1 cellular context compared by ENCODE assay signal in genomic region chr5:55934117-55934613, GRCh38.
A peak's percentile ranks its signal among the peaks of the same experiment; 100 is the strongest.
TF ChIP-seq lines count a peak whose summit lies in the region.

No MANE protein-coding gene starts in this region.

TF ChIP-seq in HepG2, 621 proteins besides CTCF, POLR2A, EP300 and RAD21 (continued from another document and continues in another):
- TF ChIP-seq, protein P1, sequence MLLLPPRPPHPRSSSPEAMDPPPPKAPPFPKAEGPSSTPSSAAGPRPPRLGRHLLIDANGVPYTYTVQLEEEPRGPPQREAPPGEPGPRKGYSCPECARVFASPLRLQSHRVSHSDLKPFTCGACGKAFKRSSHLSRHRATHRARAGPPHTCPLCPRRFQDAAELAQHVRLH (CRISPR knock-in tag; IDR thresholded peaks at IDR 0.05; ENCODE audit: borderline replicate concordance, low read depth): peak; percentile 65; the same call in 1 of the 2 replicates
- TF ChIP-seq GFI1 (CRISPR knock-in tag; IDR thresholded peaks at IDR 0.05; ENCODE audit: borderline replicate concordance): peak; percentile 95
- TF ChIP-seq, protein P2, sequence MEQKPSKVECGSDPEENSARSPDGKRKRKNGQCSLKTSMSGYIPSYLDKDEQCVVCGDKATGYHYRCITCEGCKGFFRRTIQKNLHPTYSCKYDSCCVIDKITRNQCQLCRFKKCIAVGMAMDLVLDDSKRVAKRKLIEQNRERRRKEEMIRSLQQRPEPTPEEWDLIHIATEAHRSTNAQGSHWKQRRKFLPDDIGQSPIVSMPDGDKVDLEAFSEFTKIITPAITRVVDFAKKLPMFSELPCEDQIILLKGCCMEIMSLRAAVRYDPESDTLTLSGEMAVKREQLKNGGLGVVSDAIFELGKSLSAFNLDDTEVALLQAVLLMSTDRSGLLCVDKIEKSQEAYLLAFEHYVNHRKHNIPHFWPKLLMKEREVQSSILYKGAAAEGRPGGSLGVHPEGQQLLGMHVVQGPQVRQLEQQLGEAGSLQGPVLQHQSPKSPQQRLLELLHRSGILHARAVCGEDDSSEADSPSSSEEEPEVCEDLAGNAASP (CRISPR knock-in tag; IDR thresholded peaks at IDR 0.05; ENCODE audit: borderline replicate concordance): peak; percentile 91; the same call in 1 of the 2 replicates
- 0 out of 2 replicates have a peak, but pooled peaks have one; percentile 14 for TF ChIP-seq MAFF (IDR thresholded peaks at IDR 0.05; ENCODE audit: low read depth, low read length)
- TF ChIP-seq ZNF572 (CRISPR knock-in tag; IDR thresholded peaks at IDR 0.05): 0 out of 2 replicates have a peak, but pooled peaks have one; percentile 28
- peak; percentile 68; the same call in 1 of the 2 replicates for TF ChIP-seq KMT2B (CRISPR knock-in tag; IDR thresholded peaks at IDR 0.05)
- TF ChIP-seq, protein P3, sequence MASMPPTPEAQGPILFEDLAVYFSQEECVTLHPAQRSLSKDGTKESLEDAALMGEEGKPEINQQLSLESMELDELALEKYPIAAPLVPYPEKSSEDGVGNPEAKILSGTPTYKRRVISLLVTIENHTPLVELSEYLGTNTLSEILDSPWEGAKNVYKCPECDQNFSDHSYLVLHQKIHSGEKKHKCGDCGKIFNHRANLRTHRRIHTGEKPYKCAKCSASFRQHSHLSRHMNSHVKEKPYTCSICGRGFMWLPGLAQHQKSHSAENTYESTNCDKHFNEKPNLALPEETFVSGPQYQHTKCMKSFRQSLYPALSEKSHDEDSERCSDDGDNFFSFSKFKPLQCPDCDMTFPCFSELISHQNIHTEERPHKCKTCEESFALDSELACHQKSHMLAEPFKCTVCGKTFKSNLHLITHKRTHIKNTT (CRISPR knock-in tag; IDR thresholded peaks at IDR 0.05): no peak
- TF ChIP-seq, protein P4, sequence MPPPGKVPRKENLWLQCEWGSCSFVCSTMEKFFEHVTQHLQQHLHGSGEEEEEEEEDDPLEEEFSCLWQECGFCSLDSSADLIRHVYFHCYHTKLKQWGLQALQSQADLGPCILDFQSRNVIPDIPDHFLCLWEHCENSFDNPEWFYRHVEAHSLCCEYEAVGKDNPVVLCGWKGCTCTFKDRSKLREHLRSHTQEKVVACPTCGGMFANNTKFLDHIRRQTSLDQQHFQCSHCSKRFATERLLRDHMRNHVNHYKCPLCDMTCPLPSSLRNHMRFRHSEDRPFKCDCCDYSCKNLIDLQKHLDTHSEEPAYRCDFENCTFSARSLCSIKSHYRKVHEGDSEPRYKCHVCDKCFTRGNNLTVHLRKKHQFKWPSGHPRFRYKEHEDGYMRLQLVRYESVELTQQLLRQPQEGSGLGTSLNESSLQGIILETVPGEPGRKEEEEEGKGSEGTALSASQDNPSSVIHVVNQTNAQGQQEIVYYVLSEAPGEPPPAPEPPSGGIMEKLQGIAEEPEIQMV (CRISPR knock-in tag; IDR thresholded peaks at IDR 0.05; ENCODE audit: low read depth): no peak
- TF ChIP-seq PHB2 (IDR thresholded peaks at IDR 0.05; ENCODE audit: partially characterized antibody): no peak
- TF ChIP-seq SNAI1 (CRISPR knock-in tag; IDR thresholded peaks at IDR 0.05; ENCODE audit: borderline replicate concordance): peak; percentile 86
- TF ChIP-seq, protein P5, sequence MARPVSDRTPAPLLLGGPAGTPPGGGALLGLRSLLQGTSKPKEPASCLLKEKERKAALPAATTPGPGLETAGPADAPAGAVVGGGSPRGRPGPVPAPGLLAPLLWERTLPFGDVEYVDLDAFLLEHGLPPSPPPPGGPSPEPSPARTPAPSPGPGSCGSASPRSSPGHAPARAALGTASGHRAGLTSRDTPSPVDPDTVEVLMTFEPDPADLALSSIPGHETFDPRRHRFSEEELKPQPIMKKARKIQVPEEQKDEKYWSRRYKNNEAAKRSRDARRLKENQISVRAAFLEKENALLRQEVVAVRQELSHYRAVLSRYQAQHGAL (CRISPR knock-in tag; IDR thresholded peaks at IDR 0.05; ENCODE audit: not compliant biosample characterization): peak; percentile 71
- 0 out of 2 replicates have a peak, but pooled peaks have one; percentile 34 for TF ChIP-seq ZNF256 (CRISPR knock-in tag; conservative IDR thresholded peaks at IDR 0.05)
- peak; percentile 100 for TF ChIP-seq PAXIP1 (CRISPR knock-in tag; conservative IDR thresholded peaks at IDR 0.05)
- TF ChIP-seq, protein P6, sequence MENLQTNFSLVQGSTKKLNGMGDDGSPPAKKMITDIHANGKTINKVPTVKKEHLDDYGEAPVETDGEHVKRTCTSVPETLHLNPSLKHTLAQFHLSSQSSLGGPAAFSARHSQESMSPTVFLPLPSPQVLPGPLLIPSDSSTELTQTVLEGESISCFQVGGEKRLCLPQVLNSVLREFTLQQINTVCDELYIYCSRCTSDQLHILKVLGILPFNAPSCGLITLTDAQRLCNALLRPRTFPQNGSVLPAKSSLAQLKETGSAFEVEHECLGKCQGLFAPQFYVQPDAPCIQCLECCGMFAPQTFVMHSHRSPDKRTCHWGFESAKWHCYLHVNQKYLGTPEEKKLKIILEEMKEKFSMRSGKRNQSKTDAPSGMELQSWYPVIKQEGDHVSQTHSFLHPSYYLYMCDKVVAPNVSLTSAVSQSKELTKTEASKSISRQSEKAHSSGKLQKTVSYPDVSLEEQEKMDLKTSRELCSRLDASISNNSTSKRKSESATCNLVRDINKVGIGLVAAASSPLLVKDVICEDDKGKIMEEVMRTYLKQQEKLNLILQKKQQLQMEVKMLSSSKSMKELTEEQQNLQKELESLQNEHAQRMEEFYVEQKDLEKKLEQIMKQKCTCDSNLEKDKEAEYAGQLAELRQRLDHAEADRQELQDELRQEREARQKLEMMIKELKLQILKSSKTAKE (CRISPR knock-in tag; IDR thresholded peaks at IDR 0.05; ENCODE audit: borderline replicate concordance): peak; percentile 98
- 0 out of 2 replicates have a peak, but pooled peaks have one; percentile 45 for TF ChIP-seq TP53 (CRISPR knock-in tag; conservative IDR thresholded peaks at IDR 0.05)
- TF ChIP-seq PHF21A (CRISPR knock-in tag; IDR thresholded peaks at IDR 0.05): peak; percentile 99
- no peak for TF ChIP-seq TBP (CRISPR knock-in tag; IDR thresholded peaks at IDR 0.05)
- peak; percentile 80; the same call in 1 of the 2 replicates for TF ChIP-seq ZNF543 (CRISPR knock-in tag; IDR thresholded peaks at IDR 0.05)
- peak; percentile 49; the same call in 1 of the 2 replicates for TF ChIP-seq USF2 (IDR thresholded peaks at IDR 0.05; ENCODE audit: low read depth, low read length)
- peak; percentile 79 for TF ChIP-seq USF2 (CRISPR knock-in tag; IDR thresholded peaks at IDR 0.05; ENCODE audit: borderline replicate concordance)
- peak; percentile 88; the same call in 1 of the 2 replicates for TF ChIP-seq ZNF710 (CRISPR knock-in tag; IDR thresholded peaks at IDR 0.05; ENCODE audit: borderline replicate concordance)
- peak; percentile 85 for TF ChIP-seq AKAP8 (CRISPR knock-in tag; IDR thresholded peaks at IDR 0.05)
- TF ChIP-seq IRF1 (CRISPR knock-in tag; IDR thresholded peaks at IDR 0.05; ENCODE audit: low read depth): no peak
- TF ChIP-seq FOXK1 (CRISPR knock-in tag; IDR thresholded peaks at IDR 0.05; ENCODE audit: borderline replicate concordance, low read depth): peak; percentile 99
- no peak for TF ChIP-seq ZNF780A (CRISPR knock-in tag; IDR thresholded peaks at IDR 0.05)
- TF ChIP-seq NCOR1 (IDR thresholded peaks at IDR 0.05; ENCODE audit: borderline replicate concordance, low read length): peak; percentile 99
- peak; percentile 99 for TF ChIP-seq TCF7 (IDR thresholded peaks at IDR 0.05; ENCODE audit: low read depth)
- TF ChIP-seq PRPF4 (IDR thresholded peaks at IDR 0.05; ENCODE audit: low read depth, low read length, poor library complexity, severe bottlenecking): no peak
- peak; percentile 67; the same call in 1 of the 2 replicates for TF ChIP-seq CBFB (CRISPR knock-in tag; IDR thresholded peaks at IDR 0.05)
- peak; percentile 62; the same call in 1 of the 2 replicates for TF ChIP-seq ZNF331 (CRISPR knock-in tag; IDR thresholded peaks at IDR 0.05)
- peak; percentile 61; the same call in 1 of the 2 replicates for TF ChIP-seq ZFP82 (CRISPR knock-in tag; IDR thresholded peaks at IDR 0.05; ENCODE audit: borderline replicate concordance)
- no peak; the same call in 1 of the 2 replicates for TF ChIP-seq TOE1 (CRISPR knock-in tag; IDR thresholded peaks at IDR 0.05)
- TF ChIP-seq CENPT (CRISPR knock-in tag; IDR thresholded peaks at IDR 0.05; ENCODE audit: low read depth): no peak
- TF ChIP-seq ZNF207 (IDR thresholded peaks at IDR 0.05; ENCODE audit: borderline replicate concordance): no peak
- no peak for TF ChIP-seq ZSCAN20 (CRISPR knock-in tag; IDR thresholded peaks at IDR 0.05; ENCODE audit: borderline replicate concordance)
- peak; percentile 62; the same call in 1 of the 2 replicates for TF ChIP-seq ZSCAN21 (CRISPR knock-in tag; IDR thresholded peaks at IDR 0.05; ENCODE audit: borderline replicate concordance)
- peak; percentile 27 for TF ChIP-seq STAG1 (CRISPR knock-in tag; IDR thresholded peaks at IDR 0.05)
- TF ChIP-seq SMYD3 (CRISPR knock-in tag; IDR thresholded peaks at IDR 0.05): peak; percentile 85; the same call in 1 of the 2 replicates
- no peak for TF ChIP-seq GMEB2 (CRISPR knock-in tag; IDR thresholded peaks at IDR 0.05; ENCODE audit: low read depth)
- no peak for TF ChIP-seq ZNF329 (CRISPR knock-in tag; IDR thresholded peaks at IDR 0.05; ENCODE audit: low read depth)
- TF ChIP-seq MTA1 (CRISPR knock-in tag; IDR thresholded peaks at IDR 0.05; ENCODE audit: borderline replicate concordance): peak; percentile 90
- TF ChIP-seq PHF8 (CRISPR knock-in tag; IDR thresholded peaks at IDR 0.05): no peak
- no peak for TF ChIP-seq ARNT (IDR thresholded peaks at IDR 0.05)
- no peak for TF ChIP-seq HES4 (CRISPR knock-in tag; IDR thresholded peaks at IDR 0.05; ENCODE audit: borderline replicate concordance)
- peak; percentile 100 for TF ChIP-seq BCL6 (CRISPR knock-in tag; IDR thresholded peaks at IDR 0.05)
- peak; percentile 39; the same call in 1 of the 2 replicates for TF ChIP-seq KDM5A (IDR thresholded peaks at IDR 0.05; ENCODE audit: borderline replicate concordance, low read length)
